14 cellular contexts compared by ENCODE assay signal in the genomic region with DNA sequence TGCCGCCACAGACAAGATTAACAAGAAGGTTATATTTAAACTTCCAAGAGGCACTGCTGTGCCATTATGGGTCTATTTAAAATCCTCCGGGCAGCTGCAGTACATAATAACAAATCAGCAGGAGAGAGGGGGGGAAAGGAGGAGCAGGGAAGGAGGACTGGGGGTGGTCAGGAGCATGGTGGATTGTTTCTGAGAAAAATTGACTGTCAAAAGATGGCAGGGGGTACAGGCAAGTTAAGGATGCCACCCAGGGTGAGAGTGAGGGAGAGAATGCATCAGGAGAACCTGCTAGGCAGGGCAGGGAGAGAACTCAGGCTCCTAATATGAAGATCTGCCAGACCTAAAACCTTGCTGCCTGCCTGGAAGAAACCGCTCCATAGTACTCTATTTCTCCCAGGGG.
"Had no signal": no experiment of that assay in that cellular context is flagged by ENCODE, and none has a peak within 500 bp of the region (broad histone marks: within the 10 kb centered on the region; RNA-seq: fewer than 3 reads in every experiment).

No MANE protein-coding gene starts in this region.

- ATAC-seq: effector memory CD8-positive, alpha-beta T cell; psoas muscle; sciatic nerve; stimulated activated naive CD8-positive, alpha-beta T cell treated with anti-CD3 and anti-CD28 coated beads, Interleukin-15, amount 100 ng/mL, for 72 hours had no signal

- H3K36me3 ChIP-seq: breast epithelium had no signal

- H3K27ac ChIP-seq: breast epithelium, epithelial cell of prostate, psoas muscle had no signal

- H3K27me3 ChIP-seq: breast epithelium had no signal

- H3K4me3 ChIP-seq: breast epithelium, psoas muscle had no signal

- H3K9me3 ChIP-seq: breast epithelium, psoas muscle had no signal

- H3K4me1 ChIP-seq: breast epithelium, psoas muscle had no signal

- DNase-seq: activated CD4-positive, alpha-beta T cell treated with anti-CD3 and anti-CD28 coated beads, Interleukin-2, amount 50 U/mL, for 1 hour; activated CD4-positive, CD25-positive, alpha-beta regulatory T cell; activated CD8-positive, alpha-beta memory T cell treated with anti-CD3 and anti-CD28 coated beads for 24 hours; activated naive CD4-positive, alpha-beta T cell; activated naive CD8-positive, alpha-beta T cell treated with anti-CD3 and anti-CD28 coated beads, Interleukin-2, amount 10 ng/mL, durations not matched to agents 7 days and 5 days; cerebellar nuclear complex; effector memory CD8-positive, alpha-beta T cell; foreskin melanocyte; immature natural killer cell; psoas muscle; stimulated activated naive CD8-positive, alpha-beta T cell treated with anti-CD3 and anti-CD28 coated beads, Interleukin-15, amount 100 ng/mL, for 72 hours had no signal
